Comparison of ENCODE assay signal across 8 cellular contexts in the genomic region with DNA sequence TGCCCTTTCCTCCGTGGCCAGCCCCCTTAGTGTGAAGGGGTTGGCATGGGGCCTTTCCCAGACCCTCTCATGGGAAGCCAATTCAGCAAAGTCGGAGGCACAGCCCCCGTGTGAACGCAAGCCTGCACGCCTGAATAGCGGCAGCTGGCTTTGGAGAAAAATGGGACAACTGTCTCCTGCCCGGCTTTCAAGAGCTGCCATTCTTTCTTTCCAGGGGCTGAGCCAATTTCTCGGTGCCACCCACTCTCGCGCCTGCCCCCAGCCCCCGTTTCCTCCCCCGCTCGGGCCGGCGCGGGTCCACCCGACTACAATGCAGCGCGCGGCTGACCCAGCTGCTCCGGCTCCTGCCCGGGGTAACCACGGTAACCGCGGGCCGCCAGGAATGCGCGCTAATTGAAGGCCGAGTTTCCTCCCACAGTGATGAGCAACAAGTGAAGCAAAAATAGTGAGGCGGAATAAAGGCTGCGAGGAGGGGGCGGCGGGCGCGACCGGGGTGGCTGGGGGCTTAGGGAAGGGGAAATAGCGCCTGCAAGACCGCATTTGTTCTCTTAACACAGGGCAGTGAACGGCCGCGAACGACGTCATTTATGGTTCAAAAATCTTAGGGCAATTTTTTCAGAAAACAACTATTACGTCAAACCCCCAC. TPM values are rescaled to one million over a fixed set of nuclear protein-coding genes. Genes with fewer than 3 reads are reported as not detected.
DNase-seq lines count a peak whose midpoint lies in the region; ATAC-seq and TF ChIP-seq lines count a peak whose summit lies in the region.

No MANE protein-coding gene starts in this region.

- TF ChIP-seq CTCF in AG09309 (IDR thresholded peaks at IDR 0.05; ENCODE audit: control insufficient read depth, insufficient read depth, low read depth, low read length, missing control alignments) (no peak), SK-N-SH (IDR thresholded peaks at IDR 0.05) (no peak)

- H3K23ac ChIP-seq in neuronal stem cell (ENCODE audit: low read depth, low read length, poor library complexity) = no peak overlapping the region

- CTCF ChIA-PET in SK-N-SH (lab: Yijun Ruan, JAX) = interaction anchor here (3.3 kb wide), 1 partner anchor 38 kb away, joined by 16 read pairs; no protein-coding TSS in a partner anchor

- H3K27ac ChIP-seq in SK-N-SH (ENCODE audit: low read depth in 2 of 2, low read length in 1 of 2) (no peak overlapping the region), neuronal stem cell (replicated peaks; ENCODE audit: low read length) (peak overlapping the region; percentile 99)

- no peak overlapping the region for H3K4ac ChIP-seq in neuronal stem cell (ENCODE audit: low read length)

- no peak for TF ChIP-seq RAD21 in SK-N-SH (IDR thresholded peaks at IDR 0.05; ENCODE audit: low read length)

- H4K91ac ChIP-seq in neuronal stem cell (ENCODE audit: low read depth, low read length, poor library complexity) = peak overlapping the region; percentile 22

- peak overlapping the region; percentile 42 for H2AK5ac ChIP-seq in neuronal stem cell (ENCODE audit: low read depth, low read length)

- H4K20me1 ChIP-seq in SK-N-SH (ENCODE audit: insufficient read depth) = no peaks in the 10 kb centered on the region

- no peaks in the 10 kb centered on the region for H3F3A ChIP-seq in SK-N-SH (replicated peaks; ENCODE audit: insufficient read depth)

- H4K8ac ChIP-seq in neuronal stem cell (ENCODE audit: low read depth, low read length) = no peak overlapping the region

- peak overlapping the region; percentile 63; the same call in 1 of the 2 replicates for H2AFZ ChIP-seq in SK-N-SH (ENCODE audit: low read depth)
- H2AFZ ChIP-seq in neuronal stem cell (ENCODE audit: low read length) = peak overlapping the region; percentile 85

- H3K27me3 ChIP-seq in SK-N-SH (ENCODE audit: insufficient read depth) = peaks cover 27% of the 10 kb centered on the region; the same call in 1 of the 2 replicates
- H3K27me3 ChIP-seq in neuronal stem cell (ENCODE audit: control insufficient read depth in 3 of 3, insufficient read depth in 3 of 3, low read depth in 1 of 3, low read length in 3 of 3) = no peaks in the 10 kb centered on the region

- DNase-seq in AG09309 (ENCODE audit: low read depth) (no peak), SK-N-SH (peak; percentile 76), globus pallidus (ENCODE audit: low spot score) (peak; percentile 96), neuronal stem cell (ENCODE audit: low spot score) (peak; percentile 94), GM19240 (ENCODE audit: insufficient read length, low spot score) (no peak)

- H3K36me3 ChIP-seq in SK-N-SH (replicated peaks in 1 of 2; ENCODE audit: control insufficient read depth in 1 of 2, insufficient read depth in 2 of 2, low read length in 1 of 2) (no peaks in the 10 kb centered on the region), neuronal stem cell (replicated peaks in 1 of 2; ENCODE audit: control insufficient read depth in 2 of 2, insufficient read depth in 2 of 2, low read length in 2 of 2) (no peaks in the 10 kb centered on the region)

- H3K14ac ChIP-seq in neuronal stem cell (ENCODE audit: low read length) = no peak overlapping the region

- H2BK5ac ChIP-seq in neuronal stem cell (ENCODE audit: low read length) = peak overlapping the region; percentile 76

- no peaks in the 10 kb centered on the region for H3K79me2 ChIP-seq in SK-N-SH (ENCODE audit: insufficient read depth)

- H3K4me1 ChIP-seq in SK-N-SH (ENCODE audit: control insufficient read depth in 1 of 2, insufficient read depth in 2 of 2, low read depth in 1 of 2, low read length in 1 of 2) (peaks cover 0 to 5% of the 10 kb centered on the region in 2 experiments; a peak in 1 of 4 replicates), neuronal stem cell (ENCODE audit: control insufficient read depth in 2 of 2, insufficient read depth in 1 of 2, low read depth in 1 of 2, low read length in 2 of 2) (peaks cover 45 to 72% of the 10 kb centered on the region in 2 donors)

- H3K9ac ChIP-seq in SK-N-SH (no peak overlapping the region), neuronal stem cell (ENCODE audit: low read depth, low read length, poor library complexity) (peak overlapping the region; percentile 44)

- POLR2A ChIA-PET in SK-N-SH (lab: Yijun Ruan, JAX) = no interaction called here

- H3K79me1 ChIP-seq in neuronal stem cell (ENCODE audit: low read depth, low read length) = no peaks in the 10 kb centered on the region

- peak; percentile 66 for ATAC-seq in GM19463 (IDR thresholded peaks at IDR 0.05; ENCODE audit: unreplicated experiment)
- no peak for ATAC-seq in GM18858 (IDR thresholded peaks at IDR 0.05; ENCODE audit: unreplicated experiment)
- no peak for ATAC-seq in HG02588 (IDR thresholded peaks at IDR 0.05; ENCODE audit: unreplicated experiment)

- WGBS in SK-N-SH (ENCODE audit: low lambda C conversion rate) = 19% methylated on average over 42 of the region's 44 CpGs
- no CpG with 5 or more reads among the region's 44 CpGs for WGBS in neuronal stem cell (ENCODE audit: extremely low coverage in 2 of 2, insufficient read length in 2 of 2, insufficient replicate concordance in 1 of 2), 2 donors

- H3K4me3 ChIP-seq in AG09309 (ENCODE audit: control insufficient read depth, low read depth, low read length) = peak overlapping the region; percentile 22
- peak overlapping the region; percentile 30 to 52 for H3K4me3 ChIP-seq in SK-N-SH (ENCODE audit: low read depth in 2 of 2, low read length in 1 of 2)
- peak overlapping the region in 1 of 2 donors; percentile 36 for H3K4me3 ChIP-seq in neuronal stem cell (ENCODE audit: low read length in 2 of 2)

- no peak for TF ChIP-seq EP300 in SK-N-SH (IDR thresholded peaks at IDR 0.05; ENCODE audit: borderline replicate concordance in 1 of 2, low read depth in 1 of 2, low read length in 1 of 2)

- peak overlapping the region; percentile 33 for H2BK12ac ChIP-seq in neuronal stem cell (ENCODE audit: low read length)

- H3K18ac ChIP-seq in neuronal stem cell (ENCODE audit: low read length) = peak overlapping the region; percentile 96

- H3K4me2 ChIP-seq in SK-N-SH = peak overlapping the region; percentile 81
- peak overlapping the region; percentile 54 for H3K4me2 ChIP-seq in neuronal stem cell (ENCODE audit: insufficient read depth, low read length, poor library complexity, severe bottlenecking)

- no peaks in the 10 kb centered on the region for H3K9me3 ChIP-seq in SK-N-SH
- H3K9me3 ChIP-seq in neuronal stem cell (replicated peaks in 1 of 2; ENCODE audit: control insufficient read depth in 2 of 2, insufficient read depth in 1 of 2, low read depth in 1 of 2, low read length in 2 of 2) = no peaks in the 10 kb centered on the region

- H3K9me2 ChIP-seq in SK-N-SH = no peaks in the 10 kb centered on the region

- H2BK120ac ChIP-seq in neuronal stem cell (ENCODE audit: low read depth, low read length) = no peak overlapping the region

- H2BK15ac ChIP-seq in neuronal stem cell (ENCODE audit: low read length) = no peak overlapping the region

TF ChIP-seq in SK-N-SH, 30 proteins besides CTCF, POLR2A, EP300 and RAD21:
- TF ChIP-seq, protein P1, sequence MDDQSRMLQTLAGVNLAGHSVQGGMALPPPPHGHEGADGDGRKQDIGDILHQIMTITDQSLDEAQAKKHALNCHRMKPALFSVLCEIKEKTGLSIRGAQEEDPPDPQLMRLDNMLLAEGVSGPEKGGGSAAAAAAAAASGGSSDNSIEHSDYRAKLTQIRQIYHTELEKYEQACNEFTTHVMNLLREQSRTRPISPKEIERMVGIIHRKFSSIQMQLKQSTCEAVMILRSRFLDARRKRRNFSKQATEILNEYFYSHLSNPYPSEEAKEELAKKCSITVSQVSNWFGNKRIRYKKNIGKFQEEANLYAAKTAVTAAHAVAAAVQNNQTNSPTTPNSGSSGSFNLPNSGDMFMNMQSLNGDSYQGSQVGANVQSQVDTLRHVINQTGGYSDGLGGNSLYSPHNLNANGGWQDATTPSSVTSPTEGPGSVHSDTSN (IDR thresholded peaks at IDR 0.05) = no peak
- TF ChIP-seq CHD2 (IDR thresholded peaks at IDR 0.05; ENCODE audit: low read length, partially characterized antibody) (no peak), RXRA (IDR thresholded peaks at IDR 0.05; ENCODE audit: borderline replicate concordance, low read depth) (no peak), TEAD4 (IDR thresholded peaks at IDR 0.05; ENCODE audit: borderline replicate concordance, insufficient read depth) (no peak), FOXJ3 (CRISPR knock-in tag; IDR thresholded peaks at IDR 0.05) (no peak), MEF2A (IDR thresholded peaks at IDR 0.05; ENCODE audit: borderline replicate concordance, low read depth) (no peak), GABPA (IDR thresholded peaks at IDR 0.05; ENCODE audit: low read depth) (no peak), TCF12 (IDR thresholded peaks at IDR 0.05) (no peak), TAF1 (IDR thresholded peaks at IDR 0.05; ENCODE audit: borderline replicate concordance, low read depth, low read length) (no peak), POLR2AphosphoS5 (IDR thresholded peaks at IDR 0.05; ENCODE audit: low read depth, low read length) (no peak), ELF1 (IDR thresholded peaks at IDR 0.05) (no peak)
- TF ChIP-seq, protein P2, sequence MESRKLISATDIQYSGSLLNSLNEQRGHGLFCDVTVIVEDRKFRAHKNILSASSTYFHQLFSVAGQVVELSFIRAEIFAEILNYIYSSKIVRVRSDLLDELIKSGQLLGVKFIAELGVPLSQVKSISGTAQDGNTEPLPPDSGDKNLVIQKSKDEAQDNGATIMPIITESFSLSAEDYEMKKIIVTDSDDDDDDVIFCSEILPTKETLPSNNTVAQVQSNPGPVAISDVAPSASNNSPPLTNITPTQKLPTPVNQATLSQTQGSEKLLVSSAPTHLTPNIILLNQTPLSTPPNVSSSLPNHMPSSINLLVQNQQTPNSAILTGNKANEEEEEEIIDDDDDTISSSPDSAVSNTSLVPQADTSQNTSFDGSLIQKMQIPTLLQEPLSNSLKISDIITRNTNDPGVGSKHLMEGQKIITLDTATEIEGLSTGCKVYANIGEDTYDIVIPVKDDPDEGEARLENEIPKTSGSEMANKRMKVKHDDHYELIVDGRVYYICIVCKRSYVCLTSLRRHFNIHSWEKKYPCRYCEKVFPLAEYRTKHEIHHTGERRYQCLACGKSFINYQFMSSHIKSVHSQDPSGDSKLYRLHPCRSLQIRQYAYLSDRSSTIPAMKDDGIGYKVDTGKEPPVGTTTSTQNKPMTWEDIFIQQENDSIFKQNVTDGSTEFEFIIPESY (IDR thresholded peaks at IDR 0.05; ENCODE audit: borderline replicate concordance, low read depth) = no peak

RNA-seq across cellular contexts. Expression of a gene that starts 27.8 kb away (rescaled TPM):
- polyA plus RNA-seq in SK-N-SH (2012; rRNA removed) = 0.05 and 0.24 TPM in 2 replicates
- polyA plus RNA-seq in SK-N-SH (2012; cell fraction: cytosol; rRNA removed) = 0.09 and 0.14 TPM in 2 replicates
- 0.06 and 0.10 TPM in 2 replicates for polyA plus RNA-seq in SK-N-SH (2012; cell fraction: nucleus; rRNA removed)
- 39.1 TPM for polyA plus RNA-seq in neuronal stem cell (2013, experiment 1 of 2)
- polyA plus RNA-seq in neuronal stem cell (2013, experiment 2 of 2) = 39.6 TPM

RNA-seq across cellular contexts. Expression of a gene that starts 41.6 kb away (rescaled TPM):
- polyA plus RNA-seq in SK-N-SH (2012; rRNA removed) = not detected in 2 replicates
- 0.03 TPM in 1 of 2 replicates, not detected in the other for polyA plus RNA-seq in SK-N-SH (2012; cell fraction: cytosol; rRNA removed)
- polyA plus RNA-seq in SK-N-SH (2012; cell fraction: nucleus; rRNA removed) = not detected in 2 replicates
- polyA plus RNA-seq in neuronal stem cell (2013, experiment 1 of 2) = 0.57 TPM
- 0.51 TPM for polyA plus RNA-seq in neuronal stem cell (2013, experiment 2 of 2)

Comparison
In these comparisons a context has a peak if more than half of its experiments do, and no peak if none do; other contexts are left out.
1. DNase-seq: peak in SK-N-SH (single experiment), globus pallidus (single experiment) and neuronal stem cell (single experiment); none in AG09309 (single experiment) and GM19240 (single experiment).